10 cellular contexts compared by ENCODE assay signal in genomic region chr13:26022538-26023292, GRCh38. TPM values are rescaled to one million over a fixed set of nuclear protein-coding genes. Genes with fewer than 3 reads are reported as not detected.
DNase-seq lines count a peak whose midpoint lies in the region; ATAC-seq and TF ChIP-seq lines count a peak whose summit lies in the region.
"Had no signal": no experiment of that assay in that cellular context is flagged by ENCODE, and none has a peak within 500 bp of the region (broad histone marks: within the 10 kb centered on the region; RNA-seq: fewer than 3 reads in every experiment).

No MANE protein-coding gene starts in this region.

- DNase-seq in NCI-H2107 treated with DMSO at 0.1 percent for 48 hours (lab: John Stamatoyannopoulos, UW; ENCODE audit: unreplicated experiment) (peak; percentile 49), caudate nucleus (lab: John Stamatoyannopoulos, UW) (peak in 7 of 61 donors; percentile 14 to 85 (median 25)), mucosa of descending colon (peak; percentile 14 to 54 (median 28)), HuH-7 (ENCODE audit: low spot score) (no peak)
- DNase-seq in activated CD4-positive, alpha-beta memory T cell treated with anti-CD3 and anti-CD28 coated beads for 36 hours, result no peak
- DNase-seq: activated CD8-positive, alpha-beta memory T cell treated with anti-CD3 and anti-CD28 coated beads, Interleukin-2, amount 10 ng/mL, durations not matched to agents 7 days and 5 days; GF-D8 had no signal

- no peak for TF ChIP-seq CTCF in mucosa of descending colon (IDR thresholded peaks at IDR 0.05)

- CTCF ChIA-PET in activated CD4-positive, alpha-beta memory T cell treated with anti-CD3 and anti-CD28 coated beads for 36 hours (lab: Charles Lee), result no interaction called here

- H4K20me1 ChIP-seq in BLaER1, result no peaks in the 10 kb centered on the region

- H3K27ac Mint-ChIP-seq in activated T-helper 17 cell treated with anti-CD3 and anti-CD28 coated beads, Interleukin-2, amount 50 U/mL, for 72 hours, result no peak overlapping the region
- no peak overlapping the region for H3K27ac Mint-ChIP-seq in activated CD4-positive, alpha-beta memory T cell treated with anti-CD3 and anti-CD28 coated beads for 36 hours
- H3K27ac Mint-ChIP-seq: activated CD8-positive, alpha-beta memory T cell treated with anti-CD3 and anti-CD28 coated beads, Interleukin-2, amount 10 ng/mL, durations not matched to agents 7 days and 5 days had no signal

- H3K9me3 Mint-ChIP-seq in activated T-helper 17 cell treated with anti-CD3 and anti-CD28 coated beads, Interleukin-2, amount 50 U/mL, for 72 hours, result no peaks in the 10 kb centered on the region
- H3K9me3 Mint-ChIP-seq in activated CD4-positive, alpha-beta memory T cell treated with anti-CD3 and anti-CD28 coated beads for 36 hours, result no peaks in the 10 kb centered on the region

- H3K4me3 ChIP-seq in BLaER1, result no peak overlapping the region
- no peak overlapping the region for H3K4me3 ChIP-seq in mucosa of descending colon

- H3K36me3 ChIP-seq in BLaER1 (peaks cover 6% of the 10 kb centered on the region; the same call in 1 of the 2 replicates), mucosa of descending colon (ENCODE audit: low read depth) (no peaks in the 10 kb centered on the region)

- peaks cover 3% of the 10 kb centered on the region; the same call in 1 of the 2 replicates for H3K27me3 ChIP-seq in BLaER1

- peaks cover 5% of the 10 kb centered on the region for H3K36me3 Mint-ChIP-seq in activated T-helper 17 cell treated with anti-CD3 and anti-CD28 coated beads, Interleukin-2, amount 50 U/mL, for 72 hours (ENCODE audit: low read depth)
- peaks cover 6% of the 10 kb centered on the region for H3K36me3 Mint-ChIP-seq in activated CD4-positive, alpha-beta memory T cell treated with anti-CD3 and anti-CD28 coated beads for 36 hours

- H3K4me1 ChIP-seq in BLaER1, result peaks cover 54% of the 10 kb centered on the region
- H3K4me1 ChIP-seq in mucosa of descending colon (ENCODE audit: low read depth), result no peaks in the 10 kb centered on the region

- no peak overlapping the region for H3K4me3 Mint-ChIP-seq in activated T-helper 17 cell treated with anti-CD3 and anti-CD28 coated beads, Interleukin-2, amount 50 U/mL, for 72 hours
- H3K4me3 Mint-ChIP-seq in activated CD4-positive, alpha-beta memory T cell treated with anti-CD3 and anti-CD28 coated beads for 36 hours, result no peak overlapping the region
- H3K4me3 Mint-ChIP-seq: activated CD8-positive, alpha-beta memory T cell treated with anti-CD3 and anti-CD28 coated beads, Interleukin-2, amount 10 ng/mL, durations not matched to agents 7 days and 5 days had no signal

- POLR2A ChIA-PET in activated CD4-positive, alpha-beta memory T cell treated with anti-CD3 and anti-CD28 coated beads for 36 hours (lab: Charles Lee), result no interaction called here

- ATAC-seq in mucosa of descending colon (peak; percentile 38), HG03432 (IDR thresholded peaks at IDR 0.05; ENCODE audit: unreplicated experiment) (no peak)
- ATAC-seq in activated T-helper 17 cell treated with anti-CD3 and anti-CD28 coated beads, Interleukin-2, amount 50 U/mL, for 72 hours (replicated peaks), result no peak
- ATAC-seq: activated CD8-positive, alpha-beta memory T cell treated with anti-CD3 and anti-CD28 coated beads, Interleukin-2, amount 10 ng/mL, durations not matched to agents 7 days and 5 days had no signal

- H3K27me3 Mint-ChIP-seq in activated T-helper 17 cell treated with anti-CD3 and anti-CD28 coated beads, Interleukin-2, amount 50 U/mL, for 72 hours, result no peaks in the 10 kb centered on the region
- H3K27me3 Mint-ChIP-seq in activated CD4-positive, alpha-beta memory T cell treated with anti-CD3 and anti-CD28 coated beads for 36 hours, result no peaks in the 10 kb centered on the region

- H3K9me3 ChIP-seq in BLaER1, result no peaks in the 10 kb centered on the region
- H3K9me3 ChIP-seq in mucosa of descending colon, result no peaks in the 10 kb centered on the region

- peak overlapping the region; percentile 68 for H3K4me2 ChIP-seq in BLaER1

- no peak overlapping the region for H3K9ac ChIP-seq in BLaER1

- no peaks in the 10 kb centered on the region for H3K4me1 Mint-ChIP-seq in activated T-helper 17 cell treated with anti-CD3 and anti-CD28 coated beads, Interleukin-2, amount 50 U/mL, for 72 hours
- peaks cover 7% of the 10 kb centered on the region for H3K4me1 Mint-ChIP-seq in activated CD4-positive, alpha-beta memory T cell treated with anti-CD3 and anti-CD28 coated beads for 36 hours (ENCODE audit: low read depth)
- H3K4me1 Mint-ChIP-seq: activated CD8-positive, alpha-beta memory T cell treated with anti-CD3 and anti-CD28 coated beads, Interleukin-2, amount 10 ng/mL, durations not matched to agents 7 days and 5 days had no signal

- no peak overlapping the region for H3K27ac ChIP-seq in BLaER1
- peak overlapping the region; percentile 52 for H3K27ac ChIP-seq in caudate nucleus (ENCODE audit: low read depth, low read length)

- intact Hi-C loops in mucosa of descending colon (cut with DNase I, micrococcal nuclease), result no loop called here
- intact Hi-C loops in activated CD4-positive, alpha-beta memory T cell treated with anti-CD3 and anti-CD28 coated beads for 36 hours (cut with micrococcal nuclease), result no loop called here

RNA-seq across cellular contexts. Expression of gene SHISA2, which starts 29.1 kb away (rescaled TPM):
- total RNA-seq in mucosa of descending colon, result under 1 TPM; 0.26 to 0.43 (median 0.32) TPM
- under 1 TPM; 0.13 to 0.30 TPM for total RNA-seq in activated T-helper 17 cell treated with anti-CD3 and anti-CD28 coated beads, Interleukin-2, amount 50 U/mL, for 72 hours
- total RNA-seq in activated CD4-positive, alpha-beta memory T cell treated with anti-CD3 and anti-CD28 coated beads for 36 hours, result under 1 TPM in 1 of 2 experiments, not detected in 1; 0.17 TPM

Comparison
In these comparisons a context has a peak if more than half of its experiments do, and no peak if none do; other contexts are left out.
1. DNase-seq: peak in NCI-H2107 treated with DMSO at 0.1 percent for 48 hours (single experiment) and mucosa of descending colon (3 of 3); none in HuH-7 (single experiment) and activated CD4-positive, alpha-beta memory T cell treated with anti-CD3 and anti-CD28 coated beads for 36 hours (single experiment).